1 cellular context compared by ENCODE assay signal in the genomic region with DNA sequence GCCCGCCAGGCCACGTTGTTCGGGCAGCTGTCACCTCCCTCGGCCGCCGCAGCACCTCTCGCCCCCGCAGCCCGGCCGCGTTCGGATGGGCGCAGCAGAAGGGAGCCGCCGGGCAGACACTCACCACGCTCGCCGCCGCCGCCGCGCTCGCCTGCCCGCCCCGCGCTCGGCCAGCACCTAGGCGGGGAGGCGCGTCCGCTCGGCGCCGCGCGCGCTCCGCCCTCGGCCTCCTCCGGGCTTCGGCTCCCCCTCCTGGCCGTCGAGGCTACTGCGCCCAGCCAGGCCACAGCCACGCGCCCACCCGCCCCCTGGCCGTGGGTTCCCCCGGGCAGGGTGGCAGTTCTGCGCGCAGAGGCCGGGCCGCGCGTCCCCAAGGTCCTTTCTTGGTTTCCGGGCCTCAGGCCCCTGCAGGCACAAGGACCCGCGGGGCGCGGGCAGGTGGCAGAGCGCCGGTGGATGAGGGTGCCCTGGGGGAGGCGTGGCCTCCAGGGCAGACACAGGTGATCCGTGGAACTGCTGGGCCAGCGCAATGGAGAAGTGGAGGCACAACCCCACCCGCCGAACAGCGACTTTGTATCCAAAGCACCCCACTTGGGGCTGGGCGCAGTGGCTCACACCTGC.
TF ChIP-seq lines count a peak whose summit lies in the region.

A gene (minus strand): TSS at position 189 of the 621 bp plus-strand sequence. CDS start 3,275 bp downstream, outside the sequence.

TF ChIP-seq in H1, 55 proteins besides CTCF, POLR2A, EP300 and RAD21:
- TF ChIP-seq BACH1 (IDR thresholded peaks at IDR 0.05; ENCODE audit: low read length) = peak; percentile 82
- peak in 1 of 2 experiments; percentile 94; a peak in 1 of 4 replicates for TF ChIP-seq HDAC2 (IDR thresholded peaks at IDR 0.05; ENCODE audit: borderline replicate concordance in 1 of 2, low read depth in 2 of 2, low read length in 2 of 2)
- TF ChIP-seq PHF8 (conservative IDR thresholded peaks at IDR 0.05; ENCODE audit: low read depth, low read length) = peak; percentile 48
- peak; percentile 27; the same call in 1 of the 2 replicates for TF ChIP-seq POLR2AphosphoS5 (IDR thresholded peaks at IDR 0.05; ENCODE audit: low read depth, low read length)
- TF ChIP-seq SAP30 (IDR thresholded peaks at IDR 0.05; ENCODE audit: insufficient read depth, insufficient replicate concordance, low read length) = no peak
- TF ChIP-seq, protein P1, sequence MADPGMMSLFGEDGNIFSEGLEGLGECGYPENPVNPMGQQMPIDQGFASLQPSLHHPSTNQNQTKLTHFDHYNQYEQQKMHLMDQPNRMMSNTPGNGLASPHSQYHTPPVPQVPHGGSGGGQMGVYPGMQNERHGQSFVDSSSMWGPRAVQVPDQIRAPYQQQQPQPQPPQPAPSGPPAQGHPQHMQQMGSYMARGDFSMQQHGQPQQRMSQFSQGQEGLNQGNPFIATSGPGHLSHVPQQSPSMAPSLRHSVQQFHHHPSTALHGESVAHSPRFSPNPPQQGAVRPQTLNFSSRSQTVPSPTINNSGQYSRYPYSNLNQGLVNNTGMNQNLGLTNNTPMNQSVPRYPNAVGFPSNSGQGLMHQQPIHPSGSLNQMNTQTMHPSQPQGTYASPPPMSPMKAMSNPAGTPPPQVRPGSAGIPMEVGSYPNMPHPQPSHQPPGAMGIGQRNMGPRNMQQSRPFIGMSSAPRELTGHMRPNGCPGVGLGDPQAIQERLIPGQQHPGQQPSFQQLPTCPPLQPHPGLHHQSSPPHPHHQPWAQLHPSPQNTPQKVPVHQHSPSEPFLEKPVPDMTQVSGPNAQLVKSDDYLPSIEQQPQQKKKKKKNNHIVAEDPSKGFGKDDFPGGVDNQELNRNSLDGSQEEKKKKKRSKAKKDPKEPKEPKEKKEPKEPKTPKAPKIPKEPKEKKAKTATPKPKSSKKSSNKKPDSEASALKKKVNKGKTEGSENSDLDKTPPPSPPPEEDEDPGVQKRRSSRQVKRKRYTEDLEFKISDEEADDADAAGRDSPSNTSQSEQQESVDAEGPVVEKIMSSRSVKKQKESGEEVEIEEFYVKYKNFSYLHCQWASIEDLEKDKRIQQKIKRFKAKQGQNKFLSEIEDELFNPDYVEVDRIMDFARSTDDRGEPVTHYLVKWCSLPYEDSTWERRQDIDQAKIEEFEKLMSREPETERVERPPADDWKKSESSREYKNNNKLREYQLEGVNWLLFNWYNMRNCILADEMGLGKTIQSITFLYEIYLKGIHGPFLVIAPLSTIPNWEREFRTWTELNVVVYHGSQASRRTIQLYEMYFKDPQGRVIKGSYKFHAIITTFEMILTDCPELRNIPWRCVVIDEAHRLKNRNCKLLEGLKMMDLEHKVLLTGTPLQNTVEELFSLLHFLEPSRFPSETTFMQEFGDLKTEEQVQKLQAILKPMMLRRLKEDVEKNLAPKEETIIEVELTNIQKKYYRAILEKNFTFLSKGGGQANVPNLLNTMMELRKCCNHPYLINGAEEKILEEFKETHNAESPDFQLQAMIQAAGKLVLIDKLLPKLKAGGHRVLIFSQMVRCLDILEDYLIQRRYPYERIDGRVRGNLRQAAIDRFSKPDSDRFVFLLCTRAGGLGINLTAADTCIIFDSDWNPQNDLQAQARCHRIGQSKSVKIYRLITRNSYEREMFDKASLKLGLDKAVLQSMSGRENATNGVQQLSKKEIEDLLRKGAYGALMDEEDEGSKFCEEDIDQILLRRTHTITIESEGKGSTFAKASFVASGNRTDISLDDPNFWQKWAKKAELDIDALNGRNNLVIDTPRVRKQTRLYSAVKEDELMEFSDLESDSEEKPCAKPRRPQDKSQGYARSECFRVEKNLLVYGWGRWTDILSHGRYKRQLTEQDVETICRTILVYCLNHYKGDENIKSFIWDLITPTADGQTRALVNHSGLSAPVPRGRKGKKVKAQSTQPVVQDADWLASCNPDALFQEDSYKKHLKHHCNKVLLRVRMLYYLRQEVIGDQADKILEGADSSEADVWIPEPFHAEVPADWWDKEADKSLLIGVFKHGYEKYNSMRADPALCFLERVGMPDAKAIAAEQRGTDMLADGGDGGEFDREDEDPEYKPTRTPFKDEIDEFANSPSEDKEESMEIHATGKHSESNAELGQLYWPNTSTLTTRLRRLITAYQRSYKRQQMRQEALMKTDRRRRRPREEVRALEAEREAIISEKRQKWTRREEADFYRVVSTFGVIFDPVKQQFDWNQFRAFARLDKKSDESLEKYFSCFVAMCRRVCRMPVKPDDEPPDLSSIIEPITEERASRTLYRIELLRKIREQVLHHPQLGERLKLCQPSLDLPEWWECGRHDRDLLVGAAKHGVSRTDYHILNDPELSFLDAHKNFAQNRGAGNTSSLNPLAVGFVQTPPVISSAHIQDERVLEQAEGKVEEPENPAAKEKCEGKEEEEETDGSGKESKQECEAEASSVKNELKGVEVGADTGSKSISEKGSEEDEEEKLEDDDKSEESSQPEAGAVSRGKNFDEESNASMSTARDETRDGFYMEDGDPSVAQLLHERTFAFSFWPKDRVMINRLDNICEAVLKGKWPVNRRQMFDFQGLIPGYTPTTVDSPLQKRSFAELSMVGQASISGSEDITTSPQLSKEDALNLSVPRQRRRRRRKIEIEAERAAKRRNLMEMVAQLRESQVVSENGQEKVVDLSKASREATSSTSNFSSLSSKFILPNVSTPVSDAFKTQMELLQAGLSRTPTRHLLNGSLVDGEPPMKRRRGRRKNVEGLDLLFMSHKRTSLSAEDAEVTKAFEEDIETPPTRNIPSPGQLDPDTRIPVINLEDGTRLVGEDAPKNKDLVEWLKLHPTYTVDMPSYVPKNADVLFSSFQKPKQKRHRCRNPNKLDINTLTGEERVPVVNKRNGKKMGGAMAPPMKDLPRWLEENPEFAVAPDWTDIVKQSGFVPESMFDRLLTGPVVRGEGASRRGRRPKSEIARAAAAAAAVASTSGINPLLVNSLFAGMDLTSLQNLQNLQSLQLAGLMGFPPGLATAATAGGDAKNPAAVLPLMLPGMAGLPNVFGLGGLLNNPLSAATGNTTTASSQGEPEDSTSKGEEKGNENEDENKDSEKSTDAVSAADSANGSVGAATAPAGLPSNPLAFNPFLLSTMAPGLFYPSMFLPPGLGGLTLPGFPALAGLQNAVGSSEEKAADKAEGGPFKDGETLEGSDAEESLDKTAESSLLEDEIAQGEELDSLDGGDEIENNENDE (IDR thresholded peaks at IDR 0.05; ENCODE audit: insufficient replicate concordance, low read length) = no peak
- no peak for TF ChIP-seq SIX5 (IDR thresholded peaks at IDR 0.05; ENCODE audit: low read depth, low read length)
- TF ChIP-seq EGR1 (IDR thresholded peaks at IDR 0.05; ENCODE audit: borderline replicate concordance, low read depth, low read length) = 0 out of 2 replicates have a peak, but pooled peaks have one; percentile 21
- TF ChIP-seq, protein P2, sequence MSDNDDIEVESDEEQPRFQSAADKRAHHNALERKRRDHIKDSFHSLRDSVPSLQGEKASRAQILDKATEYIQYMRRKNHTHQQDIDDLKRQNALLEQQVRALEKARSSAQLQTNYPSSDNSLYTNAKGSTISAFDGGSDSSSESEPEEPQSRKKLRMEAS (IDR thresholded peaks at IDR 0.05) = peak; percentile 50
- TF ChIP-seq TEAD4 (IDR thresholded peaks at IDR 0.05; ENCODE audit: low read depth, low read length) = 0 out of 2 replicates have a peak, but pooled peaks have one; percentile 24
- peak; percentile 15 for TF ChIP-seq TAF7 (optimal IDR thresholded peaks at IDR 0.05; ENCODE audit: borderline replicate concordance, low read depth, low read length)
- TF ChIP-seq ASH2L (IDR thresholded peaks at IDR 0.05; ENCODE audit: low read length) = peak; percentile 17
- TF ChIP-seq SIN3A (conservative IDR thresholded peaks at IDR 0.05 in 1 of 2, IDR thresholded peaks at IDR 0.05 in 1 of 2; ENCODE audit: low read depth in 1 of 2, low read length in 2 of 2) = peak in 1 of 2 experiments; percentile 73; a peak in 2 of 4 replicates
TF ChIP-seq in H1: peak in this region for 10.
